8 cellular contexts compared by ENCODE assay signal in the genomic region with DNA sequence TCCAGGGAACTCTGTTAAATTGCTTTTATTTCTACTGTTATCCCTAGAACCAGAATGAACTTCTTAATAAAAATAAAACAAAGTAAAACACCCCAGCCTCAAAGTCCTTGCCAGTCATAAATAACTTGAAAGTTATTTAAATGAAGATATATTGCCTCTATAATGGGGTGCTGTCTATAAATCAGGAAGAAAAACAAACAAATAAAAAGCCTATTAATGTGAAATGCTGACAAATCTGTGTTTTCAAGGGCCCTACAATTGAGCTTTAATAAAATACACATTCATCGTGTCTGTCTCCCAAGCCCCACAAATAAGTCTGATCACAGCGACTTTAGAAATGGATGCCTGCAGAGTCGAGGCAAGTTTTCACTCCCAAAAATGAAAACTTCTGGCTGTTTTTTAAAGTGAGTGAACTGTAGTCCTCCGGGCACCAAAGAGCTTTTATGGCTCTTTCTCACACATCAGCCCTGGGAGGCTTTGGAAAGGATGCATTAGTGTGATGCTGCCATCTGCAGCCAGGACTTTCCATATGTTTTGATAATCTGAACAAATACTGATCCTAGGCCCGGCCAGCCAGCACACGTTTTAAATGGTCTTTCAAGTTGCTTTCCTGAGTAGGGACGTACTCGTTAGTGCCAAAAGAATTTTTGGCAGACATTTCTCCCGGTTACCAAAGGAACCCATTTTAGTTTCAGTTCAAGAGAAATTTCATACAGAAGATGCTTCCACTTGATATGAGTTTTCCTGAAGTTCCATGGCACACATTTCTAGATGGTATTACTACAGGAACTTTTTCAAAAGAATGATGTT. TPM values are rescaled to one million over a fixed set of nuclear protein-coding genes. Genes with fewer than 3 reads are reported as not detected.
DNase-seq lines count a peak whose midpoint lies in the region; ATAC-seq and TF ChIP-seq lines count a peak whose summit lies in the region.

No MANE protein-coding gene starts in this region.

- no peak for TF ChIP-seq CTCF in liver (IDR thresholded peaks at IDR 0.05; ENCODE audit: low read depth, low read length, missing input control)

- no peaks in the 10 kb centered on the region for H3K27me3 ChIP-seq in adipocyte (replicated peaks; ENCODE audit: control insufficient read depth, insufficient read depth, low read length)
- no peaks in the 10 kb centered on the region for H3K27me3 ChIP-seq in liver (ENCODE audit: control insufficient read depth in 4 of 4, insufficient read depth in 4 of 4, low read length in 3 of 4)

- ATAC-seq in HG03378 (IDR thresholded peaks at IDR 0.05; ENCODE audit: unreplicated experiment) (no peak), HG02763 (IDR thresholded peaks at IDR 0.05; ENCODE audit: unreplicated experiment) (no peak)

- H3K36me3 ChIP-seq in adipocyte (ENCODE audit: control insufficient read depth, insufficient read depth, low read length, severe bottlenecking) = no peaks in the 10 kb centered on the region
- no peaks in the 10 kb centered on the region for H3K36me3 ChIP-seq in liver (ENCODE audit: control insufficient read depth in 4 of 4, insufficient read depth in 3 of 4, low read depth in 1 of 4, low read length in 3 of 4)

- DNase-seq in DMS53 treated with DMSO at 0.1 percent for 48 hours (lab: John Stamatoyannopoulos, UW; ENCODE audit: unreplicated experiment) = peak; percentile 30
- DNase-seq in M059J (ENCODE audit: low read depth) = peak; percentile 68
- DNase-seq in adipocyte (ENCODE audit: low read depth) = peak; percentile 78
- no peak for DNase-seq in GOT3 (lab: John Stamatoyannopoulos, UW)
- no peak for DNase-seq in effector CD8-positive, alpha-beta T cell (lab: John Stamatoyannopoulos, UW)

- TF ChIP-seq RAD21 in liver (IDR thresholded peaks at IDR 0.05) = peak; percentile 21 to 38

- no peak overlapping the region for H3K9ac ChIP-seq in adipocyte (ENCODE audit: low read length)
- no peak overlapping the region for H3K9ac ChIP-seq in liver (ENCODE audit: low read depth in 1 of 2, low read length in 2 of 2)

- no peaks in the 10 kb centered on the region for H3K4me1 ChIP-seq in adipocyte (ENCODE audit: control insufficient read depth, insufficient read depth, low read length)
- no peaks in the 10 kb centered on the region for H3K4me1 ChIP-seq in liver (ENCODE audit: control insufficient read depth in 4 of 4, insufficient read depth in 4 of 4, low read length in 3 of 4)

- 51% methylated on average over 9 of the region's 9 CpGs for WGBS in liver

- H3K4me3 ChIP-seq in adipocyte (ENCODE audit: low read length) = no peak overlapping the region
- no peak overlapping the region for H3K4me3 ChIP-seq in liver (ENCODE audit: low read depth in 1 of 3, low read length in 3 of 3)

- no peak overlapping the region for H3K27ac ChIP-seq in liver (ENCODE audit: low read depth in 1 of 2, low read length in 2 of 2)

- H3K9me3 ChIP-seq in adipocyte (ENCODE audit: control insufficient read depth, low read length) (peaks cover 6% of the 10 kb centered on the region), liver (ENCODE audit: control insufficient read depth in 4 of 4, low read length in 3 of 4) (peaks cover 0 to 4% (median 1%) of the 10 kb centered on the region in 4 donors)

TF ChIP-seq in liver, 16 proteins besides CTCF, POLR2A, EP300 and RAD21:
- TF ChIP-seq EGR1 (IDR thresholded peaks at IDR 0.05; ENCODE audit: low read depth in 2 of 2) (no peak), JUND (IDR thresholded peaks at IDR 0.05) (no peak), GABPA (IDR thresholded peaks at IDR 0.05 in 1 of 2, conservative IDR thresholded peaks at IDR 0.05 in 1 of 2) (no peak), RXRA (IDR thresholded peaks at IDR 0.05) (no peak), TAF1 (conservative IDR thresholded peaks at IDR 0.05) (no peak), YY1 (IDR thresholded peaks at IDR 0.05) (no peak), FOXA2 (IDR thresholded peaks at IDR 0.05) (no peak), HNF4A (conservative IDR thresholded peaks at IDR 0.05) (no peak), SP1 (IDR thresholded peaks at IDR 0.05) (no peak), FOXA1 (IDR thresholded peaks at IDR 0.05) (no peak), NR2F2 (IDR thresholded peaks at IDR 0.05) (no peak), HNF4G (IDR thresholded peaks at IDR 0.05) (no peak)
- TF ChIP-seq, protein P1, sequence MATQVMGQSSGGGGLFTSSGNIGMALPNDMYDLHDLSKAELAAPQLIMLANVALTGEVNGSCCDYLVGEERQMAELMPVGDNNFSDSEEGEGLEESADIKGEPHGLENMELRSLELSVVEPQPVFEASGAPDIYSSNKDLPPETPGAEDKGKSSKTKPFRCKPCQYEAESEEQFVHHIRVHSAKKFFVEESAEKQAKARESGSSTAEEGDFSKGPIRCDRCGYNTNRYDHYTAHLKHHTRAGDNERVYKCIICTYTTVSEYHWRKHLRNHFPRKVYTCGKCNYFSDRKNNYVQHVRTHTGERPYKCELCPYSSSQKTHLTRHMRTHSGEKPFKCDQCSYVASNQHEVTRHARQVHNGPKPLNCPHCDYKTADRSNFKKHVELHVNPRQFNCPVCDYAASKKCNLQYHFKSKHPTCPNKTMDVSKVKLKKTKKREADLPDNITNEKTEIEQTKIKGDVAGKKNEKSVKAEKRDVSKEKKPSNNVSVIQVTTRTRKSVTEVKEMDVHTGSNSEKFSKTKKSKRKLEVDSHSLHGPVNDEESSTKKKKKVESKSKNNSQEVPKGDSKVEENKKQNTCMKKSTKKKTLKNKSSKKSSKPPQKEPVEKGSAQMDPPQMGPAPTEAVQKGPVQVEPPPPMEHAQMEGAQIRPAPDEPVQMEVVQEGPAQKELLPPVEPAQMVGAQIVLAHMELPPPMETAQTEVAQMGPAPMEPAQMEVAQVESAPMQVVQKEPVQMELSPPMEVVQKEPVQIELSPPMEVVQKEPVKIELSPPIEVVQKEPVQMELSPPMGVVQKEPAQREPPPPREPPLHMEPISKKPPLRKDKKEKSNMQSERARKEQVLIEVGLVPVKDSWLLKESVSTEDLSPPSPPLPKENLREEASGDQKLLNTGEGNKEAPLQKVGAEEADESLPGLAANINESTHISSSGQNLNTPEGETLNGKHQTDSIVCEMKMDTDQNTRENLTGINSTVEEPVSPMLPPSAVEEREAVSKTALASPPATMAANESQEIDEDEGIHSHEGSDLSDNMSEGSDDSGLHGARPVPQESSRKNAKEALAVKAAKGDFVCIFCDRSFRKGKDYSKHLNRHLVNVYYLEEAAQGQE (IDR thresholded peaks at IDR 0.05) = no peak
- TF ChIP-seq, protein P2, sequence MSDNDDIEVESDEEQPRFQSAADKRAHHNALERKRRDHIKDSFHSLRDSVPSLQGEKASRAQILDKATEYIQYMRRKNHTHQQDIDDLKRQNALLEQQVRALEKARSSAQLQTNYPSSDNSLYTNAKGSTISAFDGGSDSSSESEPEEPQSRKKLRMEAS (IDR thresholded peaks at IDR 0.05) = no peak
- TF ChIP-seq, protein P3, sequence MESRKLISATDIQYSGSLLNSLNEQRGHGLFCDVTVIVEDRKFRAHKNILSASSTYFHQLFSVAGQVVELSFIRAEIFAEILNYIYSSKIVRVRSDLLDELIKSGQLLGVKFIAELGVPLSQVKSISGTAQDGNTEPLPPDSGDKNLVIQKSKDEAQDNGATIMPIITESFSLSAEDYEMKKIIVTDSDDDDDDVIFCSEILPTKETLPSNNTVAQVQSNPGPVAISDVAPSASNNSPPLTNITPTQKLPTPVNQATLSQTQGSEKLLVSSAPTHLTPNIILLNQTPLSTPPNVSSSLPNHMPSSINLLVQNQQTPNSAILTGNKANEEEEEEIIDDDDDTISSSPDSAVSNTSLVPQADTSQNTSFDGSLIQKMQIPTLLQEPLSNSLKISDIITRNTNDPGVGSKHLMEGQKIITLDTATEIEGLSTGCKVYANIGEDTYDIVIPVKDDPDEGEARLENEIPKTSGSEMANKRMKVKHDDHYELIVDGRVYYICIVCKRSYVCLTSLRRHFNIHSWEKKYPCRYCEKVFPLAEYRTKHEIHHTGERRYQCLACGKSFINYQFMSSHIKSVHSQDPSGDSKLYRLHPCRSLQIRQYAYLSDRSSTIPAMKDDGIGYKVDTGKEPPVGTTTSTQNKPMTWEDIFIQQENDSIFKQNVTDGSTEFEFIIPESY (IDR thresholded peaks at IDR 0.05) = no peak
- TF ChIP-seq, protein P4, sequence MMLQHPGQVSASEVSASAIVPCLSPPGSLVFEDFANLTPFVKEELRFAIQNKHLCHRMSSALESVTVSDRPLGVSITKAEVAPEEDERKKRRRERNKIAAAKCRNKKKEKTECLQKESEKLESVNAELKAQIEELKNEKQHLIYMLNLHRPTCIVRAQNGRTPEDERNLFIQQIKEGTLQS (IDR thresholded peaks at IDR 0.05) = no peak

RNA-seq across cellular contexts. Expression of a gene that starts 16.3 kb away (rescaled TPM):
- total RNA-seq in M059J (2014; rRNA removed; shearing (Covaris generic)) = not detected in 2 replicates
- total RNA-seq in liver = not detected
- polyA plus RNA-seq in liver = under 1 TPM; 0.08 to 0.32 TPM

Comparison
In these comparisons a context has a peak if more than half of its experiments do, and no peak if none do; other contexts are left out.
1. DNase-seq: peak in DMS53 treated with DMSO at 0.1 percent for 48 hours (single experiment), M059J (single experiment) and adipocyte (single experiment); none in GOT3 (single experiment) and effector CD8-positive, alpha-beta T cell (single experiment).